Comparison of ENCODE assay signal across 37 cellular contexts in genomic region chrX:71440401-71440800, GRCh38.
"Had no signal": no experiment of that assay in that cellular context is flagged by ENCODE, and none has a peak within 500 bp of the region (broad histone marks: within the 10 kb centered on the region; RNA-seq: fewer than 3 reads in every experiment).

No MANE protein-coding gene starts in this region.

- H3K4me1 Mint-ChIP-seq: activated naive CD8-positive, alpha-beta T cell treated with anti-CD3 and anti-CD28 coated beads for 36 hours; activated T-helper 17 cell treated with anti-CD3 and anti-CD28 coated beads, Interleukin-2, amount 50 U/mL, for 72 hours; central memory CD8-positive, alpha-beta T cell had no signal

- H3K4me3 ChIP-seq: cardiac muscle cell, MG63, Peyer's patch had no signal

- H3K36me3 ChIP-seq: cardiac muscle cell had no signal

- H3K27me3 Mint-ChIP-seq: activated CD4-positive, alpha-beta memory T cell treated with anti-CD3 and anti-CD28 coated beads, Interleukin-2, amount 10 ng/mL, durations not matched to agents 7 days and 5 days; activated CD8-positive, alpha-beta memory T cell treated with anti-CD3 and anti-CD28 coated beads, Interleukin-2, amount 10 ng/mL, durations not matched to agents 7 days and 5 days; activated naive CD8-positive, alpha-beta T cell treated with anti-CD3 and anti-CD28 coated beads for 36 hours; activated T-helper 17 cell treated with anti-CD3 and anti-CD28 coated beads, Interleukin-2, amount 50 U/mL, for 72 hours; central memory CD8-positive, alpha-beta T cell had no signal

- DNase-seq: activated CD4-positive, alpha-beta memory T cell treated with anti-CD3 and anti-CD28 coated beads, Interleukin-2, amount 10 ng/mL, durations not matched to agents 7 days and 5 days; activated CD4-positive, alpha-beta T cell treated with anti-CD3 and anti-CD28 coated beads for 1 hour; activated CD4-positive, alpha-beta T cell treated with anti-CD3 and anti-CD28 coated beads for 48 hours; activated CD4-positive, CD25-positive, alpha-beta regulatory T cell; activated CD8-positive, alpha-beta memory T cell treated with anti-CD3 and anti-CD28 coated beads for 24 hours; activated CD8-positive, alpha-beta memory T cell treated with anti-CD3 and anti-CD28 coated beads, Interleukin-2, amount 10 ng/mL, durations not matched to agents 7 days and 5 days; activated CD8-positive, alpha-beta memory T cell treated with anti-CD3 and anti-CD28 coated beads, Interleukin-2, amount 50 U/mL, for 48 hours; activated effector memory CD4-positive, alpha-beta T cell treated with anti-CD3 and anti-CD28 coated beads, Interleukin-2, amount 50 U/mL, for 16 hours; activated naive CD4-positive, alpha-beta T cell; activated naive CD4-positive, alpha-beta T cell treated with anti-CD3 and anti-CD28 coated beads, Interleukin-2, amount 50 U/mL, for 16 hours; activated naive CD8-positive, alpha-beta T cell treated with anti-CD3 and anti-CD28 coated beads for 36 hours; activated T-cell treated with anti-CD3 and anti-CD28 coated beads, Interleukin-2, amount 50 U/mL, for 48 hours; amniotic stem cell; aorta; KG1; MG63; NCI-H1048; NCI-H1436 treated with DMSO at 0.1 percent for 48 hours; NCI-H1694 treated with DMSO at 0.1 percent for 48 hours; NCI-H2029; NCI-H345; NCI-H510A; NCI-H526; NCI-H748 treated with DMSO at 0.1 percent for 48 hours; NK-92 treated with Interleukin-12 subunit alpha and Interleukin-12 subunit beta, amount 100 ng/mL, for 24 hours; PC-3; Peyer's patch; RPMI8226; SHP77 treated with DMSO at 0.1 percent for 48 hours; SW 1271; T-helper 1 cell; T-helper 2 cell; T-helper 9 cell; WERI-Rb-1 had no signal

- H3K4me3 Mint-ChIP-seq: activated CD4-positive, alpha-beta memory T cell treated with anti-CD3 and anti-CD28 coated beads, Interleukin-2, amount 10 ng/mL, durations not matched to agents 7 days and 5 days; activated CD8-positive, alpha-beta memory T cell treated with anti-CD3 and anti-CD28 coated beads, Interleukin-2, amount 10 ng/mL, durations not matched to agents 7 days and 5 days; activated naive CD8-positive, alpha-beta T cell treated with anti-CD3 and anti-CD28 coated beads for 36 hours; activated T-helper 17 cell treated with anti-CD3 and anti-CD28 coated beads, Interleukin-2, amount 50 U/mL, for 72 hours; central memory CD8-positive, alpha-beta T cell had no signal

- H3K27ac ChIP-seq: cardiac muscle cell, Peyer's patch, WERI-Rb-1 had no signal

- H3K4me1 ChIP-seq: Peyer's patch had no signal

- H3K27ac Mint-ChIP-seq: activated CD4-positive, alpha-beta memory T cell treated with anti-CD3 and anti-CD28 coated beads, Interleukin-2, amount 10 ng/mL, durations not matched to agents 7 days and 5 days; activated CD8-positive, alpha-beta memory T cell treated with anti-CD3 and anti-CD28 coated beads, Interleukin-2, amount 10 ng/mL, durations not matched to agents 7 days and 5 days; activated naive CD8-positive, alpha-beta T cell treated with anti-CD3 and anti-CD28 coated beads for 36 hours; activated T-helper 17 cell treated with anti-CD3 and anti-CD28 coated beads, Interleukin-2, amount 50 U/mL, for 72 hours had no signal

- H3K9me3 ChIP-seq: MG63, Peyer's patch had no signal

- H3K9me3 Mint-ChIP-seq: activated CD4-positive, alpha-beta memory T cell treated with anti-CD3 and anti-CD28 coated beads, Interleukin-2, amount 10 ng/mL, durations not matched to agents 7 days and 5 days; activated naive CD8-positive, alpha-beta T cell treated with anti-CD3 and anti-CD28 coated beads for 36 hours; activated T-helper 17 cell treated with anti-CD3 and anti-CD28 coated beads, Interleukin-2, amount 50 U/mL, for 72 hours; central memory CD8-positive, alpha-beta T cell had no signal

- H3K27me3 ChIP-seq: cardiac muscle cell, MG63, Peyer's patch had no signal
